14 cellular contexts compared by ENCODE assay signal in the genomic region with DNA sequence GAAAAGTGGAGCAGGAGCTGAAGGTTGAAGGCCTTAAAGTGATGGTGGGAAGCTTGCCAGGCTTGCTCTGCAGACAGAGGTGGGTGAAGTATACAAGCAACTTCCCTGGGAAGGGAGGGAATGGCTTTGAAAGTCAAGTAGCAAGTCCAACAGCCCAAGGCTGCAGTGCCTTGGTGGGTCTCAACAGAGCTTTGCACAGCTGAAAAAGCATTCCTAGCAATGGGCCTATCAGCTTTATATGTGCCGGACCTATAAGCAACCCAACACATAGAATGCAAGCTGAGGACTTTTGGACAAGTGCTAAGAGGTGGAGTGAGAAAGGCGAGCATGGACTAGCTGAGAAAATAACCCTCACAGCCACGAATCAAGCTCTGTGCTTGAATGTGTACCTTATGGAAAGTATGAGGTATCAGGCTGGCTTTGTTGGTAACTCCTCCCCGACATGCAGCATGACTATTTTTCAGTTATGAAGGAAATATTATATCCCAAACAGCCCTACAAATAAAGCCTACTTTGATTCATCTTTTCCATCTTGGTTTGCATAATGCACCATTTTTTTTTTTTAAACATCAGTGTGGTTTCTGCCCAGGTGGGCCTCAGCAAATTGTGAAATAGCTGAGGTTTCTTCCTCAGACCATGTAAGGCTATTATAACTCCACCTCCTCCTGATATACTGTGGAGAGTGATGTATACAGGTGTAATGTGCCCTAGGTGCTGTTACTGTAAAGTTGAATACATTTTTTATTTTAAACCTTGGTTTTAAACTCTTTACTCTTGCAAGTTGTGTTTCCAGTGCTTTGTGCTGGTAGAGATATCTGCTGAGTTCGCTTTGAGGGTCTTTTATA.
"Had no signal": no experiment of that assay in that cellular context is flagged by ENCODE, and none has a peak within 500 bp of the region (broad histone marks: within the 10 kb centered on the region; RNA-seq: fewer than 3 reads in every experiment).

No MANE protein-coding gene starts in this region.

- H3K27me3 ChIP-seq: dorsolateral prefrontal cortex, SJCRH30, stomach had no signal

- H3K36me3 ChIP-seq: lower lobe of right lung, SJCRH30, stomach, thoracic aorta had no signal

- DNase-seq: activated CD4-positive, alpha-beta T cell treated with anti-CD3 and anti-CD28 coated beads, Interleukin-2, amount 10 ng/mL, durations not matched to agents 7 days and 5 days; dorsolateral prefrontal cortex; erythroblast; left colon; lower lobe of right lung; occipital lobe; SJCRH30; stomach; T-helper 2 cell had no signal

- FAIRE-seq: astrocyte, islet of Langerhans had no signal

- H3K4me3 ChIP-seq: dorsolateral prefrontal cortex, lower lobe of right lung, SJCRH30, stomach, thoracic aorta had no signal

- H3K9me3 Mint-ChIP-seq: activated CD4-positive, alpha-beta T cell treated with anti-CD3 and anti-CD28 coated beads, Interleukin-2, amount 10 ng/mL, durations not matched to agents 7 days and 5 days; activated T-helper 2 cell treated with anti-CD3 and anti-CD28 coated beads, Interferon-gamma antibody, Interleukin-2, Interleukin-4, amounts not matched to agents 10 μg/mL and 5 μg/mL and 100 μg/mL, durations not matched to agents 14 hours and 24 hours and 36 hours; nephron had no signal

- H3K4me3 Mint-ChIP-seq: activated CD4-positive, alpha-beta T cell treated with anti-CD3 and anti-CD28 coated beads, Interleukin-2, amount 10 ng/mL, durations not matched to agents 7 days and 5 days; nephron had no signal

- ATAC-seq: left colon, lower lobe of right lung had no signal

- H3K27ac Mint-ChIP-seq: activated CD4-positive, alpha-beta T cell treated with anti-CD3 and anti-CD28 coated beads, Interleukin-2, amount 10 ng/mL, durations not matched to agents 7 days and 5 days; nephron had no signal
